In genomic region chr2:74415762-74416395, GRCh38 we compare ENCODE assay signal across 9 cellular contexts. TPM values are rescaled to one million over a fixed set of nuclear protein-coding genes. Genes with fewer than 3 reads are reported as not detected.
DNase-seq lines count a peak whose midpoint lies in the region; ATAC-seq and TF ChIP-seq lines count a peak whose summit lies in the region.
"Had no signal": no experiment of that assay in that cellular context is flagged by ENCODE, and none has a peak within 500 bp of the region (broad histone marks: within the 10 kb centered on the region; RNA-seq: fewer than 3 reads in every experiment).

No MANE protein-coding gene starts in this region.

- H3K27me3 ChIP-seq in ascending aorta (no peaks in the 10 kb centered on the region), suprapubic skin (no peaks in the 10 kb centered on the region)

- H3K4me1 ChIP-seq in ascending aorta (peaks cover 5 to 9% of the 10 kb centered on the region in 2 donors), suprapubic skin (peaks cover 31% of the 10 kb centered on the region)

- H3K4me3 ChIP-seq in ascending aorta = peak overlapping the region; percentile 49 to 84
- peak overlapping the region; percentile 46 for H3K4me3 ChIP-seq in suprapubic skin

- 69% methylated on average over 27 of the region's 35 CpGs for WGBS in suprapubic skin

- H3K9me3 ChIP-seq in ascending aorta (no peaks in the 10 kb centered on the region), suprapubic skin (no peaks in the 10 kb centered on the region)

- DNase-seq in activated CD4-positive, alpha-beta T cell treated with anti-CD3 and anti-CD28 coated beads for 48 hours = peak; percentile 16
- no peak for DNase-seq in activated CD4-positive, alpha-beta T cell treated with anti-CD3 and anti-CD28 coated beads, Interleukin-2, amount 50 U/mL, for 4 hours
- DNase-seq in ascending aorta (ENCODE audit: low spot score in 2 of 2) = peak in 1 of 2 donors; percentile 64
- no peak for DNase-seq in left lobe of liver (ENCODE audit: low spot score)
- no peak for DNase-seq in suprapubic skin (ENCODE audit: low spot score in 2 of 2)
- DNase-seq in NCI-H1092 (lab: John Stamatoyannopoulos, UW) = no peak
- DNase-seq in NCI-H1694 treated with DMSO at 0.1 percent for 48 hours (lab: John Stamatoyannopoulos, UW) = no peak
- no peak for DNase-seq in GF-D8 (lab: John Stamatoyannopoulos, UW)
- DNase-seq: ACHN had no signal

- TF ChIP-seq CTCF in ascending aorta (IDR thresholded peaks at IDR 0.05) = no peak
- no peak for TF ChIP-seq CTCF in suprapubic skin (IDR thresholded peaks at IDR 0.05)

- H3K27ac ChIP-seq in ascending aorta (no peak overlapping the region), suprapubic skin (no peak overlapping the region)

- ATAC-seq in left lobe of liver = peak; percentile 6

- TF ChIP-seq EP300 in suprapubic skin (IDR thresholded peaks at IDR 0.05) = no peak

- no peaks in the 10 kb centered on the region for H3K36me3 ChIP-seq in ascending aorta
- no peaks in the 10 kb centered on the region for H3K36me3 ChIP-seq in suprapubic skin

- intact Hi-C loops in ascending aorta (cut with DNase I) = no loop called here

- no peak for TF ChIP-seq POLR2A in suprapubic skin (IDR thresholded peaks at IDR 0.05)

RNA-seq across cellular contexts. Expression of gene C2orf81, which starts 5.5 kb away (rescaled TPM):
- total RNA-seq in ascending aorta (10.3 TPM), left lobe of liver (0.38 TPM), suprapubic skin (1 to 10 TPM in 3 of 4 donors, under 1 TPM in 1; 0.87 to 2.1 (median 1.4) TPM)

RNA-seq across cellular contexts. Expression of gene WDR54, which starts 5.7 kb away (rescaled TPM):
- 5.5 TPM for total RNA-seq in ascending aorta
- total RNA-seq in left lobe of liver = 1.5 TPM
- 10 to 100 TPM in 2 of 4 donors, 1 to 10 TPM in 2; 5.0 to 12.0 (median 8.5) TPM for total RNA-seq in suprapubic skin

RNA-seq across cellular contexts. Expression of gene RTKN, which starts 25.9 kb away (rescaled TPM):
- total RNA-seq in ascending aorta (9.5 TPM), left lobe of liver (114 TPM), suprapubic skin (10 to 100 TPM; 48.2 to 63.1 (median 56.7) TPM)

RNA-seq across cellular contexts. Expression of gene DCTN1, which starts 35.8 kb away (rescaled TPM):
- total RNA-seq in ascending aorta (152 TPM), left lobe of liver (41.3 TPM), suprapubic skin (100 to 1,000 TPM in 3 of 4 donors, 10 to 100 TPM in 1; 83.4 to 122 (median 105) TPM)

RNA-seq across cellular contexts. Expression of gene INO80B, which starts 39.0 kb away (rescaled TPM):
- total RNA-seq in ascending aorta (79.4 TPM), left lobe of liver (16.5 TPM), suprapubic skin (10 to 100 TPM; 15.9 to 75.9 (median 36.0) TPM)
